1 cellular context compared by ENCODE assay signal in the genomic region with DNA sequence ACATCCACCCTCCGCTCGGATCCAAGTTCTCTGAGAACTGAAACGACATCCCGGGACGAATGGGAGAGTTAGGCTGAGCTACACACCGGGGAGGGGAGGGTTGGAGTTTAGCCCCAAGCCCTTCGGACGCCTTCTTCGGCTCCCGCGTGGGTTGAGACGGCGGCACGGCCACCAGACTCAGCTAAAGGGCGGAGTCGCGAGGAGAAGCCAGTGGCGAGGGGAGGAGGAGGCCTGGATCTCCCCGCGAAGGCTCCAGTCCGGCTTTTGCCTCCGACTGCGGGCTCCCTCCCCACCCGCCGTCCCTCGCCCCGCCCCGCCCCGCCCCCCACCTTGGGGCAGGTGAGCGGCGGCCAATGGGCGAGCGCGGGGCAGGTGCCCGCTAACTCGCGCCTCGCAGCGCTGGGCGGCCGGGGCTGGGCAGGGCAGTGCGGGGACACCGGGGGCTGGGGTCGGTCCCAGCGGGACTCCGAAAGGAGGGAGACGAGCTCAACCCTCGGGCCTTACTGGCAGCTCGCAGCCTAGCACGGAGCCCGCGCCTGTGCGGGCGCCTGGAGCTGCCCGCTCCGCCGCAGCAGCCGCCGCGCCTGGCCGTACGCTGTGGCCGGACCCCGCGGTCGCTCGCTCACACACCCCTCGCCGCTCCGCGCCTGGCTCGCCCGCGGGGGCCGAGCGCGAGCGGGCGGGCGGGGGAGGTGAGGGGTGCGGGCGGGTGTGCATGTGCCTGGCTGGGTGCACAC.
A peak's percentile ranks its signal among the peaks of the same experiment; 100 is the strongest.
TF ChIP-seq lines count a peak whose summit lies in the region.

A gene (plus strand): TSS at position 382 of the 737 bp plus-strand sequence. CDS start 334 bp downstream, at position 716.

TF ChIP-seq in GM12878, 131 proteins besides CTCF, POLR2A, EP300 and RAD21 (continued from another document):
- TF ChIP-seq, protein P1, sequence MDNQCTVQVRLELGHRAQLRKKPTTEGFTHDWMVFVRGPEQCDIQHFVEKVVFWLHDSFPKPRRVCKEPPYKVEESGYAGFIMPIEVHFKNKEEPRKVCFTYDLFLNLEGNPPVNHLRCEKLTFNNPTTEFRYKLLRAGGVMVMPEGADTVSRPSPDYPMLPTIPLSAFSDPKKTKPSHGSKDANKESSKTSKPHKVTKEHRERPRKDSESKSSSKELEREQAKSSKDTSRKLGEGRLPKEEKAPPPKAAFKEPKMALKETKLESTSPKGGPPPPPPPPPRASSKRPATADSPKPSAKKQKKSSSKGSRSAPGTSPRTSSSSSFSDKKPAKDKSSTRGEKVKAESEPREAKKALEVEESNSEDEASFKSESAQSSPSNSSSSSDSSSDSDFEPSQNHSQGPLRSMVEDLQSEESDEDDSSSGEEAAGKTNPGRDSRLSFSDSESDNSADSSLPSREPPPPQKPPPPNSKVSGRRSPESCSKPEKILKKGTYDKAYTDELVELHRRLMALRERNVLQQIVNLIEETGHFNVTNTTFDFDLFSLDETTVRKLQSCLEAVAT (IDR thresholded peaks at IDR 0.05), result no peak; the same call in none of the 2 replicates
- TF ChIP-seq SMAD1 (IDR thresholded peaks at IDR 0.05; ENCODE audit: low read depth, partially characterized antibody) (no peak), LARP7 (IDR thresholded peaks at IDR 0.05) (no peak), TCF12 (IDR thresholded peaks at IDR 0.05; ENCODE audit: low read depth, low read length) (no peak), POLR2AphosphoS5 (IDR thresholded peaks at IDR 0.05; ENCODE audit: low read length) (peak; percentile 41; the same call in 1 of the 2 replicates), NBN (IDR thresholded peaks at IDR 0.05) (peak; percentile 44; the same call in 1 of the 2 replicates), SP1 (IDR thresholded peaks at IDR 0.05; ENCODE audit: low read depth, low read length) (peak; percentile 94), ZSCAN29 (IDR thresholded peaks at IDR 0.05) (peak; percentile 86), POLR2AphosphoS2 (IDR thresholded peaks at IDR 0.05; ENCODE audit: low read depth, low read length) (no peak), NRF1 (conservative IDR thresholded peaks at IDR 0.05; ENCODE audit: low read depth, low read length) (no peak), TARDBP (IDR thresholded peaks at IDR 0.05; ENCODE audit: borderline replicate concordance) (no peak), HDGF (IDR thresholded peaks at IDR 0.05) (no peak), HDAC6 (IDR thresholded peaks at IDR 0.05; ENCODE audit: unreplicated experiment) (no peak), BMI1 (IDR thresholded peaks at IDR 0.05; ENCODE audit: borderline replicate concordance) (0 out of 2 replicates have a peak, but pooled peaks have one; percentile 27), PAX8 (IDR thresholded peaks at IDR 0.05) (no peak), ZNF274 (IDR thresholded peaks at IDR 0.05; ENCODE audit: insufficient read depth, insufficient read length) (no peak)
- TF ChIP-seq, protein P2, sequence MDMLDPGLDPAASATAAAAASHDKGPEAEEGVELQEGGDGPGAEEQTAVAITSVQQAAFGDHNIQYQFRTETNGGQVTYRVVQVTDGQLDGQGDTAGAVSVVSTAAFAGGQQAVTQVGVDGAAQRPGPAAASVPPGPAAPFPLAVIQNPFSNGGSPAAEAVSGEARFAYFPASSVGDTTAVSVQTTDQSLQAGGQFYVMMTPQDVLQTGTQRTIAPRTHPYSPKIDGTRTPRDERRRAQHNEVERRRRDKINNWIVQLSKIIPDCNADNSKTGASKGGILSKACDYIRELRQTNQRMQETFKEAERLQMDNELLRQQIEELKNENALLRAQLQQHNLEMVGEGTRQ (IDR thresholded peaks at IDR 0.05; ENCODE audit: borderline replicate concordance, low read depth, low read length), result no peak
- TF ChIP-seq, protein P3, sequence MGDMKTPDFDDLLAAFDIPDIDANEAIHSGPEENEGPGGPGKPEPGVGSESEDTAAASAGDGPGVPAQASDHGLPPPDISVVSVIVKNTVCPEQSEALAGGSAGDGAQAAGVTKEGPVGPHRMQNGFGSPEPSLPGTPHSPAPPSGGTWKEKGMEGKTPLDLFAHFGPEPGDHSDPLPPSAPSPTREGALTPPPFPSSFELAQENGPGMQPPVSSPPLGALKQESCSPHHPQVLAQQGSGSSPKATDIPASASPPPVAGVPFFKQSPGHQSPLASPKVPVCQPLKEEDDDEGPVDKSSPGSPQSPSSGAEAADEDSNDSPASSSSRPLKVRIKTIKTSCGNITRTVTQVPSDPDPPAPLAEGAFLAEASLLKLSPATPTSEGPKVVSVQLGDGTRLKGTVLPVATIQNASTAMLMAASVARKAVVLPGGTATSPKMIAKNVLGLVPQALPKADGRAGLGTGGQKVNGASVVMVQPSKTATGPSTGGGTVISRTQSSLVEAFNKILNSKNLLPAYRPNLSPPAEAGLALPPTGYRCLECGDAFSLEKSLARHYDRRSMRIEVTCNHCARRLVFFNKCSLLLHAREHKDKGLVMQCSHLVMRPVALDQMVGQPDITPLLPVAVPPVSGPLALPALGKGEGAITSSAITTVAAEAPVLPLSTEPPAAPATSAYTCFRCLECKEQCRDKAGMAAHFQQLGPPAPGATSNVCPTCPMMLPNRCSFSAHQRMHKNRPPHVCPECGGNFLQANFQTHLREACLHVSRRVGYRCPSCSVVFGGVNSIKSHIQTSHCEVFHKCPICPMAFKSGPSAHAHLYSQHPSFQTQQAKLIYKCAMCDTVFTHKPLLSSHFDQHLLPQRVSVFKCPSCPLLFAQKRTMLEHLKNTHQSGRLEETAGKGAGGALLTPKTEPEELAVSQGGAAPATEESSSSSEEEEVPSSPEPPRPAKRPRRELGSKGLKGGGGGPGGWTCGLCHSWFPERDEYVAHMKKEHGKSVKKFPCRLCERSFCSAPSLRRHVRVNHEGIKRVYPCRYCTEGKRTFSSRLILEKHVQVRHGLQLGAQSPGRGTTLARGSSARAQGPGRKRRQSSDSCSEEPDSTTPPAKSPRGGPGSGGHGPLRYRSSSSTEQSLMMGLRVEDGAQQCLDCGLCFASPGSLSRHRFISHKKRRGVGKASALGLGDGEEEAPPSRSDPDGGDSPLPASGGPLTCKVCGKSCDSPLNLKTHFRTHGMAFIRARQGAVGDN (IDR thresholded peaks at IDR 0.05), result peak; percentile 7; the same call in 1 of the 2 replicates
- TF ChIP-seq, protein P4, sequence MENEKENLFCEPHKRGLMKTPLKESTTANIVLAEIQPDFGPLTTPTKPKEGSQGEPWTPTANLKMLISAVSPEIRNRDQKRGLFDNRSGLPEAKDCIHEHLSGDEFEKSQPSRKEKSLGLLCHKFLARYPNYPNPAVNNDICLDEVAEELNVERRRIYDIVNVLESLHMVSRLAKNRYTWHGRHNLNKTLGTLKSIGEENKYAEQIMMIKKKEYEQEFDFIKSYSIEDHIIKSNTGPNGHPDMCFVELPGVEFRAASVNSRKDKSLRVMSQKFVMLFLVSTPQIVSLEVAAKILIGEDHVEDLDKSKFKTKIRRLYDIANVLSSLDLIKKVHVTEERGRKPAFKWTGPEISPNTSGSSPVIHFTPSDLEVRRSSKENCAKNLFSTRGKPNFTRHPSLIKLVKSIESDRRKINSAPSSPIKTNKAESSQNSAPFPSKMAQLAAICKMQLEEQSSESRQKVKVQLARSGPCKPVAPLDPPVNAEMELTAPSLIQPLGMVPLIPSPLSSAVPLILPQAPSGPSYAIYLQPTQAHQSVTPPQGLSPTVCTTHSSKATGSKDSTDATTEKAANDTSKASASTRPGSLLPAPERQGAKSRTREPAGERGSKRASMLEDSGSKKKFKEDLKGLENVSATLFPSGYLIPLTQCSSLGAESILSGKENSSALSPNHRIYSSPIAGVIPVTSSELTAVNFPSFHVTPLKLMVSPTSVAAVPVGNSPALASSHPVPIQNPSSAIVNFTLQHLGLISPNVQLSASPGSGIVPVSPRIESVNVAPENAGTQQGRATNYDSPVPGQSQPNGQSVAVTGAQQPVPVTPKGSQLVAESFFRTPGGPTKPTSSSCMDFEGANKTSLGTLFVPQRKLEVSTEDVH (IDR thresholded peaks at IDR 0.05; ENCODE audit: low read depth, partially characterized antibody), result no peak
- TF ChIP-seq, protein P5, sequence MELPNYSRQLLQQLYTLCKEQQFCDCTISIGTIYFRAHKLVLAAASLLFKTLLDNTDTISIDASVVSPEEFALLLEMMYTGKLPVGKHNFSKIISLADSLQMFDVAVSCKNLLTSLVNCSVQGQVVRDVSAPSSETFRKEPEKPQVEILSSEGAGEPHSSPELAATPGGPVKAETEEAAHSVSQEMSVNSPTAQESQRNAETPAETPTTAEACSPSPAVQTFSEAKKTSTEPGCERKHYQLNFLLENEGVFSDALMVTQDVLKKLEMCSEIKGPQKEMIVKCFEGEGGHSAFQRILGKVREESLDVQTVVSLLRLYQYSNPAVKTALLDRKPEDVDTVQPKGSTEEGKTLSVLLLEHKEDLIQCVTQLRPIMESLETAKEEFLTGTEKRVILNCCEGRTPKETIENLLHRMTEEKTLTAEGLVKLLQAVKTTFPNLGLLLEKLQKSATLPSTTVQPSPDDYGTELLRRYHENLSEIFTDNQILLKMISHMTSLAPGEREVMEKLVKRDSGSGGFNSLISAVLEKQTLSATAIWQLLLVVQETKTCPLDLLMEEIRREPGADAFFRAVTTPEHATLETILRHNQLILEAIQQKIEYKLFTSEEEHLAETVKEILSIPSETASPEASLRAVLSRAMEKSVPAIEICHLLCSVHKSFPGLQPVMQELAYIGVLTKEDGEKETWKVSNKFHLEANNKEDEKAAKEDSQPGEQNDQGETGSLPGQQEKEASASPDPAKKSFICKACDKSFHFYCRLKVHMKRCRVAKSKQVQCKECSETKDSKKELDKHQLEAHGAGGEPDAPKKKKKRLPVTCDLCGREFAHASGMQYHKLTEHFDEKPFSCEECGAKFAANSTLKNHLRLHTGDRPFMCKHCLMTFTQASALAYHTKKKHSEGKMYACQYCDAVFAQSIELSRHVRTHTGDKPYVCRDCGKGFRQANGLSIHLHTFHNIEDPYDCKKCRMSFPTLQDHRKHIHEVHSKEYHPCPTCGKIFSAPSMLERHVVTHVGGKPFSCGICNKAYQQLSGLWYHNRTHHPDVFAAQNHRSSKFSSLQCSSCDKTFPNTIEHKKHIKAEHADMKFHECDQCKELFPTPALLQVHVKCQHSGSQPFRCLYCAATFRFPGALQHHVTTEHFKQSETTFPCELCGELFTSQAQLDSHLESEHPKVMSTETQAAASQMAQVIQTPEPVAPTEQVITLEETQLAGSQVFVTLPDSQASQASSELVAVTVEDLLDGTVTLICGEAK (IDR thresholded peaks at IDR 0.05; ENCODE audit: borderline replicate concordance), result no peak
